ENCODE assay signal across 14 cellular contexts in genomic region chr6:118645395-118645794, GRCh38. TPM values are rescaled to one million over a fixed set of nuclear protein-coding genes. Genes with fewer than 3 reads are reported as not detected.
DNase-seq lines count a peak whose midpoint lies in the region; ATAC-seq, FAIRE-seq and TF ChIP-seq lines count a peak whose summit lies in the region.
"Had no signal": no experiment of that assay in that cellular context is flagged by ENCODE, and none has a peak within 500 bp of the region (broad histone marks: within the 10 kb centered on the region; RNA-seq: fewer than 3 reads in every experiment).

No MANE protein-coding gene starts in this region.

- H3K4me1 Mint-ChIP-seq in CD8-positive, alpha-beta T cell (ENCODE audit: low read depth), result peaks cover 56% of the 10 kb centered on the region

- no peak for TF ChIP-seq POLR2A in NB4 (IDR thresholded peaks at IDR 0.05; ENCODE audit: extremely low read depth, insufficient read length)
- TF ChIP-seq POLR2A in H1 (IDR thresholded peaks at IDR 0.05; ENCODE audit: control extremely low read depth in 1 of 2, low read depth in 2 of 2, low read length in 2 of 2), result no peak

- H3K4ac ChIP-seq in H1 (replicated peaks; ENCODE audit: insufficient read length, low read depth, low read length), result no peak overlapping the region

- no peak overlapping the region for H3K4me3 ChIP-seq in CD8-positive, alpha-beta T cell (ENCODE audit: low read depth, low read length)
- H3K4me3 ChIP-seq in NB4 (ENCODE audit: low read depth, low read length) (no peak overlapping the region), H1 (ENCODE audit: extremely low read depth in 1 of 4, insufficient read depth in 2 of 4, low read depth in 3 of 4, low read length in 4 of 4) (no peak overlapping the region), psoas muscle (no peak overlapping the region), Karpas-422 (ENCODE audit: low read length) (no peak overlapping the region)

- no peak overlapping the region for H2BK15ac ChIP-seq in H1 (ENCODE audit: low read length)

- H2BK120ac ChIP-seq in H1 (replicated peaks; ENCODE audit: low read depth, low read length), result no peak overlapping the region

- no peaks in the 10 kb centered on the region for H3K9me3 ChIP-seq in CD8-positive, alpha-beta T cell (ENCODE audit: low read length)
- H3K9me3 ChIP-seq in H1 (ENCODE audit: insufficient read depth in 2 of 2, low read depth in 1 of 2, low read length in 1 of 2) (no peaks in the 10 kb centered on the region), psoas muscle (no peaks in the 10 kb centered on the region), Karpas-422 (ENCODE audit: low read length) (no peaks in the 10 kb centered on the region)
- H3K9me3 ChIP-seq: BE2C had no signal

- no peaks in the 10 kb centered on the region for H4K20me1 ChIP-seq in H1 (replicated peaks in 1 of 2; ENCODE audit: control insufficient read depth in 1 of 2, insufficient read depth in 2 of 2, low read length in 2 of 2)
- peaks cover 3% of the 10 kb centered on the region; the same call in 1 of the 2 replicates for H4K20me1 ChIP-seq in Karpas-422 (ENCODE audit: insufficient read depth, low read depth, low read length)

- H2AFZ ChIP-seq in H1 (ENCODE audit: low read length) (no peak overlapping the region), Karpas-422 (ENCODE audit: low read length) (no peak overlapping the region)

- no peaks in the 10 kb centered on the region for H3K27me3 ChIP-seq in CD8-positive, alpha-beta T cell (ENCODE audit: insufficient read depth, low read length)
- no peaks in the 10 kb centered on the region for H3K27me3 ChIP-seq in H1 (replicated peaks in 1 of 4; ENCODE audit: control insufficient read depth in 3 of 4, extremely low read depth in 1 of 4, insufficient read depth in 3 of 4, low read length in 3 of 4)
- H3K27me3 ChIP-seq in psoas muscle (ENCODE audit: insufficient read depth in 3 of 3, low read length in 2 of 3), result no peaks in the 10 kb centered on the region
- H3K27me3 ChIP-seq in Karpas-422 (ENCODE audit: low read length), result no peaks in the 10 kb centered on the region
- H3K27me3 ChIP-seq: BE2C had no signal

- H4K5ac ChIP-seq in H1 (ENCODE audit: insufficient read length, low read depth, low read length), result no peak overlapping the region

- DNase-seq in CD8-positive, alpha-beta T cell, result no peak
- DNase-seq in NB4 (ENCODE audit: low read depth) (peak; percentile 10), H1 (ENCODE audit: low read depth in 1 of 2, low spot score in 2 of 2) (no peak), psoas muscle (peak in 1 of 2 donors; percentile 64), NCI-H345 (lab: John Stamatoyannopoulos, UW) (no peak), NCI-H2171 (lab: John Stamatoyannopoulos, UW) (no peak), Karpas-422 (no peak), NCI-H146 treated with DMSO at 0.1 percent for 48 hours (lab: John Stamatoyannopoulos, UW; ENCODE audit: unreplicated experiment) (no peak)
- DNase-seq: BE2C, DMS 273 treated with DMSO at 0.1 percent for 48 hours, NCI-H1436 treated with DMSO at 0.1 percent for 48 hours, NCI-H226, NCI-H526 treated with DMSO at 0.1 percent for 48 hours had no signal

- H3K4me2 ChIP-seq in H1 (ENCODE audit: insufficient read depth in 1 of 2, low read depth in 2 of 2, low read length in 2 of 2) (no peak overlapping the region), Karpas-422 (ENCODE audit: low read depth, low read length, poor library complexity, severe bottlenecking) (no peak overlapping the region)

- 0 out of 2 replicates have a peak overlapping the region, but pooled peaks have one; percentile 90 for H2AK5ac ChIP-seq in H1 (ENCODE audit: low read depth, low read length)

- no peaks in the 10 kb centered on the region for H3K9me2 ChIP-seq in Karpas-422 (replicated peaks; ENCODE audit: insufficient read depth, low read length)

- H3K14ac ChIP-seq in H1 (ENCODE audit: insufficient read length), result no peak overlapping the region

- H3K9ac ChIP-seq in H1 (replicated peaks in 1 of 4; ENCODE audit: extremely low read depth in 1 of 4, low read depth in 3 of 4, low read length in 3 of 4), result no peak overlapping the region
- H3K9ac ChIP-seq in Karpas-422 (ENCODE audit: low read length), result no peak overlapping the region

- H3K9me3 Mint-ChIP-seq in CD8-positive, alpha-beta T cell, result no peaks in the 10 kb centered on the region

- H4K91ac ChIP-seq in H1 (replicated peaks; ENCODE audit: insufficient read length, low read length), result no peak overlapping the region

- FAIRE-seq in H1 (lab: Jason Lieb, UNC), result no peak
- FAIRE-seq: H54 had no signal

- H3K4me1 ChIP-seq in CD8-positive, alpha-beta T cell (ENCODE audit: insufficient read depth, low read length), result peaks cover 23% of the 10 kb centered on the region
- H3K4me1 ChIP-seq in H1 (replicated peaks in 1 of 4; ENCODE audit: control insufficient read depth in 3 of 4, insufficient read depth in 4 of 4, low read length in 3 of 4) (no peaks in the 10 kb centered on the region), psoas muscle (peaks cover 60% of the 10 kb centered on the region), Karpas-422 (ENCODE audit: low read length) (peaks cover 21% of the 10 kb centered on the region)

- WGBS in H1 (ENCODE audit: extremely low coverage in 1 of 2, insufficient coverage in 1 of 2, insufficient read length in 1 of 2, insufficient replicate concordance in 2 of 2, low coverage in 1 of 2, low lambda C conversion rate in 2 of 2, missing lambda C conversion rate in 1 of 2), 2 experiments, result 92% methylated on average over 2 of the region's 2 CpGs; no CpG with 5 or more reads in 1 of the 2 experiments
- 65 to 78% (median 72%) methylated on average over 2 of the region's 2 CpGs for WGBS in psoas muscle, 3 donors

- H3K36me3 Mint-ChIP-seq in CD8-positive, alpha-beta T cell, result peaks cover 23% of the 10 kb centered on the region

- POLR2A ChIA-PET in CD8-positive, alpha-beta T cell (lab: Charles Lee), result no interaction called here
- POLR2A ChIA-PET in H1 (lab: Charles Lee; ENCODE audit: partially characterized antibody), result no interaction called here

- peaks cover 3% of the 10 kb centered on the region; the same call in 1 of the 2 replicates for H3K23me2 ChIP-seq in H1 (ENCODE audit: low read depth, low read length)

- no peak for TF ChIP-seq EP300 in H1 (IDR thresholded peaks at IDR 0.05; ENCODE audit: borderline replicate concordance in 1 of 2, low read depth in 2 of 2, low read length in 2 of 2)

- H3K79me1 ChIP-seq in H1 (ENCODE audit: low read depth, low read length), result peaks cover 8% of the 10 kb centered on the region

- H3K36me3 ChIP-seq in CD8-positive, alpha-beta T cell (ENCODE audit: insufficient read depth, low read length), result no peaks in the 10 kb centered on the region
- H3K36me3 ChIP-seq in H1 (ENCODE audit: control insufficient read depth in 2 of 4, insufficient read depth in 4 of 4, low read length in 3 of 4), result no peaks in the 10 kb centered on the region
- H3K36me3 ChIP-seq in psoas muscle (ENCODE audit: insufficient read depth in 1 of 2, low read depth in 1 of 2), result no peaks in the 10 kb centered on the region
- H3K36me3 ChIP-seq in Karpas-422 (ENCODE audit: insufficient read depth, low read length), result no peaks in the 10 kb centered on the region
- H3K36me3 ChIP-seq: BE2C had no signal

- no peak overlapping the region for H3K18ac ChIP-seq in H1 (ENCODE audit: extremely low read depth, low read length)

- H3K4me3 Mint-ChIP-seq in CD8-positive, alpha-beta T cell, result no peak overlapping the region

- no peak overlapping the region for H3K23ac ChIP-seq in H1 (ENCODE audit: insufficient read length)

- ATAC-seq in CD8-positive, alpha-beta T cell, result no peak
- ATAC-seq in psoas muscle, result peak; percentile 42 to 84 (median 74)

- H3K79me2 ChIP-seq in H1 (ENCODE audit: control insufficient read depth in 1 of 2, insufficient read depth in 2 of 2, low read length in 2 of 2) (peaks cover 0 to 21% of the 10 kb centered on the region in 2 experiments; a peak in 2 of 4 replicates), Karpas-422 (ENCODE audit: low read length) (no peaks in the 10 kb centered on the region)

- TF ChIP-seq RAD21 in H1 (IDR thresholded peaks at IDR 0.05 in 1 of 2, conservative IDR thresholded peaks at IDR 0.05 in 1 of 2; ENCODE audit: low read depth in 2 of 2, low read length in 2 of 2), result no peak

- H2BK5ac ChIP-seq in H1 (ENCODE audit: low read depth, low read length), result no peak overlapping the region

- H3K27ac Mint-ChIP-seq in CD8-positive, alpha-beta T cell, result peak overlapping the region; percentile 20

- no peak for TF ChIP-seq CTCF in CD8-positive, alpha-beta T cell (IDR thresholded peaks at IDR 0.05)
- no peak for TF ChIP-seq CTCF in NB4 (IDR thresholded peaks at IDR 0.05; ENCODE audit: low read depth, low read length)
- no peak for TF ChIP-seq CTCF in H1 (IDR thresholded peaks at IDR 0.05; ENCODE audit: control extremely low read depth in 1 of 3, insufficient read depth in 1 of 3, low read depth in 1 of 3, low read length in 3 of 3)
- TF ChIP-seq CTCF in psoas muscle (IDR thresholded peaks at IDR 0.05), result no peak

- H4K8ac ChIP-seq in H1 (ENCODE audit: extremely low read depth, insufficient read depth, low read length), result peak overlapping the region; percentile 80; the same call in 1 of the 2 replicates

- H3K56ac ChIP-seq in H1 (replicated peaks; ENCODE audit: insufficient read length, low read depth, low read length), result no peak overlapping the region

- intact Hi-C loops in CD8-positive, alpha-beta T cell (cut with DNase I, micrococcal nuclease), result loop anchor here in 1 of 2 experiments (5.0 kb wide), 1 partner anchor 132 kb away; no protein-coding TSS in a partner anchor
- intact Hi-C loops in psoas muscle (cut with DNase I), result no loop called here

- H3K27ac ChIP-seq in CD8-positive, alpha-beta T cell (ENCODE audit: low read depth, low read length), result no peak overlapping the region
- H3K27ac ChIP-seq in H1 (ENCODE audit: low read depth, low read length) (no peak overlapping the region), psoas muscle (no peak overlapping the region), Karpas-422 (ENCODE audit: low read length) (no peak overlapping the region)

- H2BK12ac ChIP-seq in H1 (ENCODE audit: low read depth, low read length), result no peak overlapping the region

- CTCF ChIA-PET in CD8-positive, alpha-beta T cell (lab: Charles Lee), result interaction anchor here (1.3 kb wide), 1 partner anchor 80 kb away, joined by 3 read pairs; no protein-coding TSS in a partner anchor
- CTCF ChIA-PET in H1 (lab: Charles Lee; ENCODE audit: partially characterized antibody), result interaction anchor here (1.0 to 1.1 kb wide), 2 partner anchors 27 to 191 kb away, joined by 3 read pairs; no protein-coding TSS in a partner anchor

- H2BK20ac ChIP-seq in H1 (ENCODE audit: low read length), result no peak overlapping the region; the same call in 1 of the 2 replicates

- no peaks in the 10 kb centered on the region for H3K27me3 Mint-ChIP-seq in CD8-positive, alpha-beta T cell (ENCODE audit: low read depth)

RNA-seq across cellular contexts. Expression of gene CEP85L, which starts 6.0 kb away (rescaled TPM):
- total RNA-seq in CD8-positive, alpha-beta T cell, result 10 to 100 TPM; 86.2 to 89.0 TPM
- 25.7 and 27.6 TPM in 2 replicates for total RNA-seq in H1 (2021; fragmentation: NEBNext Ultra II Directional; extraction: Animal tissue kit (Norgen Biotek cat#: 25700))
- polyA plus RNA-seq in H1 (2011; rRNA removed), result 3.2 and 3.8 TPM in 2 replicates
- polyA plus RNA-seq in H1 (2011; cell fraction: cytosol; rRNA removed), result 5.6 TPM
- polyA plus RNA-seq in H1 (2011; cell fraction: nucleus; rRNA removed), result 5.4 TPM
- polyA plus RNA-seq in H1 (2012, experiment 1 of 2), result 7.6 to 15.2 TPM (median 10.4 TPM) in 4 replicates
- polyA plus RNA-seq in H1 (2012, experiment 2 of 2), result 0.59 TPM
- 4.2 TPM for polyA plus RNA-seq in H1 (2013, experiment 1 of 2)
- polyA plus RNA-seq in H1 (2013, experiment 2 of 2), result 3.8 TPM
- 65.6 and 86.8 TPM in 2 replicates for polyA minus RNA-seq in H1 (2011; rRNA and poly(A)+ RNA removed)
- 26.3 TPM for polyA minus RNA-seq in H1 (2011; cell fraction: cytosol; rRNA and poly(A)+ RNA removed)
- polyA minus RNA-seq in H1 (2011; cell fraction: nucleus; rRNA and poly(A)+ RNA removed), result 154 TPM
- 10 to 100 TPM; 18.9 to 25.1 (median 21.9) TPM for total RNA-seq in psoas muscle
- polyA plus RNA-seq in psoas muscle, result 1 to 10 TPM; 2.3 to 6.9 (median 5.0) TPM
- total RNA-seq in Karpas-422 (2014; rRNA removed; shearing (Covaris generic); ENCODE audit: low replicate concordance), result 4.8 and 11.9 TPM in 2 replicates
